In the genomic region with DNA sequence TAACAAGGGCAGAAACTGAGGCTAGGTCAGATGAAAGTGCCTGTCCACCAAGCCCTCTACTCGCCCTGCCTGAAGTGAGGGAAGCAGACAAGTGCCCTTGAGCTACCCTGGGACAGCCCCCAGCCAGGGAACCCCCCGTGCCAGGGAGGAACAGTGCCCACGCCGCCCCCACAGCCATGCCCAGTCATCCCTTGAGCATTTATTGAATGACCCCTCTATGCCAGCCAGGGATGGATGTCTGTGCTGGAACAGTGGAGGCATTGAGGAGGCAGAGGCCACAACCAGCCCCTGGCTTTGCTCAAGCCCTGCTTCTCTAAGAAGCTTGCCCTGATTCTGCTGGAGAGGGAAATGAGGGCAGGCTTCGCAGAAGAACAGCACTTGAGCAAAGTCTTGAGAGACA, we compare ENCODE assay signal across 18 cellular contexts. TPM values are rescaled to one million over a fixed set of nuclear protein-coding genes. Genes with fewer than 3 reads are reported as not detected.
"Had no signal": no experiment of that assay in that cellular context is flagged by ENCODE, and none has a peak within 500 bp of the region (broad histone marks: within the 10 kb centered on the region; RNA-seq: fewer than 3 reads in every experiment).

No MANE protein-coding gene starts in this region.

- H3K4me3 Mint-ChIP-seq: activated CD4-positive, alpha-beta T cell treated with anti-CD3 and anti-CD28 coated beads for 36 hours; activated CD8-positive, alpha-beta T cell treated with anti-CD3 and anti-CD28 coated beads for 36 hours; endodermal cell; memory B cell; nephron had no signal

- DNase-seq: activated CD4-positive, alpha-beta T cell treated with anti-CD3 and anti-CD28 coated beads for 36 hours; activated CD8-positive, alpha-beta memory T cell treated with anti-CD3 and anti-CD28 coated beads, Interleukin-2, amount 50 U/mL, for 4 hours; activated CD8-positive, alpha-beta T cell treated with anti-CD3 and anti-CD28 coated beads for 36 hours; activated naive CD4-positive, alpha-beta T cell treated with Interleukin-2 at 50 U/mL for 16 hours; body of pancreas; dermis blood vessel endothelial cell; endodermal cell; islet precursor cell; left lung; small intestine; T-cell; T1000 had no signal

- ATAC-seq: activated CD4-positive, alpha-beta T cell treated with anti-CD3 and anti-CD28 coated beads for 36 hours; activated CD8-positive, alpha-beta T cell treated with anti-CD3 and anti-CD28 coated beads for 36 hours; body of pancreas; left lung; pancreas; T-cell had no signal

- H3K4me1 Mint-ChIP-seq: activated CD4-positive, alpha-beta T cell treated with anti-CD3 and anti-CD28 coated beads for 36 hours; endodermal cell; nephron had no signal

- H3K27ac Mint-ChIP-seq: activated CD4-positive, alpha-beta T cell treated with anti-CD3 and anti-CD28 coated beads for 36 hours; activated CD8-positive, alpha-beta T cell treated with anti-CD3 and anti-CD28 coated beads for 36 hours; endodermal cell; memory B cell; nephron; T-cell had no signal

- H3K9me3 Mint-ChIP-seq: activated CD8-positive, alpha-beta T cell treated with anti-CD3 and anti-CD28 coated beads for 36 hours; endodermal cell; memory B cell; nephron; T-cell had no signal

- H3K9me3 ChIP-seq: body of pancreas, left lung, pancreas, tibial nerve had no signal

- H3K36me3 ChIP-seq: left lung, pancreas, tibial nerve had no signal

- H3K27ac ChIP-seq: body of pancreas, left lung, pancreas, VCaP had no signal

- H3K36me3 Mint-ChIP-seq: memory B cell, T-cell had no signal

- H3K27me3 ChIP-seq: body of pancreas, pancreas had no signal

- H3K4me3 ChIP-seq: body of pancreas, left lung, pancreas, tibial nerve had no signal

RNA-seq across cellular contexts. Expression of a gene that starts 3.7 kb away (rescaled TPM):
- total RNA-seq: activated CD4-positive, alpha-beta T cell treated with anti-CD3 and anti-CD28 coated beads for 36 hours; activated CD8-positive, alpha-beta T cell treated with anti-CD3 and anti-CD28 coated beads for 36 hours; body of pancreas; dermis blood vessel endothelial cell; T-cell had no signal

RNA-seq across cellular contexts. Expression of a gene that starts 7.4 kb away (rescaled TPM):
- total RNA-seq: activated CD4-positive, alpha-beta T cell treated with anti-CD3 and anti-CD28 coated beads for 36 hours; activated CD8-positive, alpha-beta T cell treated with anti-CD3 and anti-CD28 coated beads for 36 hours; T-cell had no signal

RNA-seq across cellular contexts. Expression of a gene that starts 18.5 kb away (rescaled TPM):
- total RNA-seq: activated CD4-positive, alpha-beta T cell treated with anti-CD3 and anti-CD28 coated beads for 36 hours; activated CD8-positive, alpha-beta T cell treated with anti-CD3 and anti-CD28 coated beads for 36 hours; body of pancreas; dermis blood vessel endothelial cell; endodermal cell; T-cell; tibial nerve had no signal
- polyA plus RNA-seq: esophagus, small intestine had no signal
